ENCODE assay signal across 8 cellular contexts in genomic region chr10:110355922-110356627, GRCh38. TPM values are rescaled to one million over a fixed set of nuclear protein-coding genes. Genes with fewer than 3 reads are reported as not detected.
DNase-seq lines count a peak whose midpoint lies in the region; ATAC-seq and TF ChIP-seq lines count a peak whose summit lies in the region.

No MANE protein-coding gene starts in this region.

- H3K27ac Mint-ChIP-seq in activated CD4-positive, alpha-beta T cell treated with anti-CD3 and anti-CD28 coated beads, Interleukin-2, amount 10 ng/mL, durations not matched to agents 24 days and 14 days: peak overlapping the region; percentile 99
- no peak overlapping the region for H3K27ac Mint-ChIP-seq in osteocyte (ENCODE audit: unreplicated experiment)

- H3K27ac ChIP-seq in osteoblast (ENCODE audit: low read depth, low read length): peak overlapping the region; percentile 84

- peak overlapping the region; percentile 89 for H3K4me3 Mint-ChIP-seq in activated CD4-positive, alpha-beta T cell treated with anti-CD3 and anti-CD28 coated beads, Interleukin-2, amount 10 ng/mL, durations not matched to agents 24 days and 14 days
- H3K4me3 Mint-ChIP-seq in osteocyte (ENCODE audit: unreplicated experiment): no peak overlapping the region

- peak; percentile 81 for DNase-seq in activated CD4-positive, alpha-beta T cell treated with anti-CD3 and anti-CD28 coated beads, Interleukin-2, amount 10 ng/mL, durations not matched to agents 24 days and 14 days
- DNase-seq in osteoblast (ENCODE audit: insufficient read length, low spot score, missing footprints) (no peak), LoVo (ENCODE audit: low spot score) (no peak), NCI-H1417 (lab: John Stamatoyannopoulos, UW) (no peak), NCI-H2171 (lab: John Stamatoyannopoulos, UW) (no peak), osteocyte (ENCODE audit: extremely low spot score, unreplicated experiment) (no peak)

- no peak overlapping the region for H2AFZ ChIP-seq in osteoblast (ENCODE audit: low read length)

- intact Hi-C loops in activated CD4-positive, alpha-beta T cell treated with anti-CD3 and anti-CD28 coated beads, Interleukin-2, amount 10 ng/mL, durations not matched to agents 24 days and 14 days (cut with micrococcal nuclease): loop anchor here (1.0 to 2.0 kb wide), 8 partner anchors 8 to 418 kb away; partner anchors contain the start of gene DUSP5

- no peaks in the 10 kb centered on the region for H3K36me3 ChIP-seq in osteoblast (ENCODE audit: insufficient read depth, low read length)

- ATAC-seq in GM19025 (IDR thresholded peaks at IDR 0.05; ENCODE audit: low read depth, unreplicated experiment) (peak; percentile 13), HG02970 (IDR thresholded peaks at IDR 0.05; ENCODE audit: low FRiP score, unreplicated experiment) (peak; percentile 11)

- no peaks in the 10 kb centered on the region for H4K20me1 ChIP-seq in osteoblast (ENCODE audit: insufficient read depth, low read length)

- H3K4me2 ChIP-seq in osteoblast (ENCODE audit: insufficient read depth, low read length): peak overlapping the region; percentile 66

- no peaks in the 10 kb centered on the region for H3K27me3 Mint-ChIP-seq in activated CD4-positive, alpha-beta T cell treated with anti-CD3 and anti-CD28 coated beads, Interleukin-2, amount 10 ng/mL, durations not matched to agents 24 days and 14 days
- H3K27me3 Mint-ChIP-seq in osteocyte (ENCODE audit: unreplicated experiment): no peaks in the 10 kb centered on the region

- peaks cover 52% of the 10 kb centered on the region for H3K4me1 ChIP-seq in osteoblast (ENCODE audit: insufficient read depth, low read length)

- H3K4me3 ChIP-seq in osteoblast (ENCODE audit: insufficient read depth, low read length): no peak overlapping the region

- H3K9me3 ChIP-seq in osteoblast (ENCODE audit: low read depth, low read length): no peaks in the 10 kb centered on the region

- H3K9me3 Mint-ChIP-seq in activated CD4-positive, alpha-beta T cell treated with anti-CD3 and anti-CD28 coated beads, Interleukin-2, amount 10 ng/mL, durations not matched to agents 24 days and 14 days: no peaks in the 10 kb centered on the region
- peaks cover 3% of the 10 kb centered on the region for H3K9me3 Mint-ChIP-seq in osteocyte (ENCODE audit: unreplicated experiment)

- no peaks in the 10 kb centered on the region for H3K27me3 ChIP-seq in osteoblast (ENCODE audit: insufficient read depth, low read length)

- H3K36me3 Mint-ChIP-seq in activated CD4-positive, alpha-beta T cell treated with anti-CD3 and anti-CD28 coated beads, Interleukin-2, amount 10 ng/mL, durations not matched to agents 24 days and 14 days (ENCODE audit: low read depth): no peaks in the 10 kb centered on the region
- no peaks in the 10 kb centered on the region for H3K36me3 Mint-ChIP-seq in osteocyte (ENCODE audit: unreplicated experiment)

- H3K79me2 ChIP-seq in osteoblast (ENCODE audit: insufficient read depth, low read length): no peaks in the 10 kb centered on the region

- H3K4me1 Mint-ChIP-seq in activated CD4-positive, alpha-beta T cell treated with anti-CD3 and anti-CD28 coated beads, Interleukin-2, amount 10 ng/mL, durations not matched to agents 24 days and 14 days: peaks cover 71% of the 10 kb centered on the region
- peaks cover 34% of the 10 kb centered on the region for H3K4me1 Mint-ChIP-seq in osteocyte (ENCODE audit: unreplicated experiment)

- TF ChIP-seq CTCF in osteoblast (IDR thresholded peaks at IDR 0.05; ENCODE audit: extremely low read depth, low read depth, low read length): no peak
- TF ChIP-seq CTCF in osteocyte (IDR thresholded peaks at IDR 0.05): no peak

RNA-seq across cellular contexts. Expression of gene SMNDC1, which starts 51.4 kb away (rescaled TPM):
- total RNA-seq in activated CD4-positive, alpha-beta T cell treated with anti-CD3 and anti-CD28 coated beads, Interleukin-2, amount 10 ng/mL, durations not matched to agents 24 days and 14 days: 46.2 TPM in 2 replicates
- 6.9 and 10.3 TPM in 2 replicates for total RNA-seq in osteoblast
- 28.9 and 31.7 TPM in 2 replicates for total RNA-seq in osteocyte
